Comparison of ENCODE assay signal across 8 cellular contexts in the genomic region with DNA sequence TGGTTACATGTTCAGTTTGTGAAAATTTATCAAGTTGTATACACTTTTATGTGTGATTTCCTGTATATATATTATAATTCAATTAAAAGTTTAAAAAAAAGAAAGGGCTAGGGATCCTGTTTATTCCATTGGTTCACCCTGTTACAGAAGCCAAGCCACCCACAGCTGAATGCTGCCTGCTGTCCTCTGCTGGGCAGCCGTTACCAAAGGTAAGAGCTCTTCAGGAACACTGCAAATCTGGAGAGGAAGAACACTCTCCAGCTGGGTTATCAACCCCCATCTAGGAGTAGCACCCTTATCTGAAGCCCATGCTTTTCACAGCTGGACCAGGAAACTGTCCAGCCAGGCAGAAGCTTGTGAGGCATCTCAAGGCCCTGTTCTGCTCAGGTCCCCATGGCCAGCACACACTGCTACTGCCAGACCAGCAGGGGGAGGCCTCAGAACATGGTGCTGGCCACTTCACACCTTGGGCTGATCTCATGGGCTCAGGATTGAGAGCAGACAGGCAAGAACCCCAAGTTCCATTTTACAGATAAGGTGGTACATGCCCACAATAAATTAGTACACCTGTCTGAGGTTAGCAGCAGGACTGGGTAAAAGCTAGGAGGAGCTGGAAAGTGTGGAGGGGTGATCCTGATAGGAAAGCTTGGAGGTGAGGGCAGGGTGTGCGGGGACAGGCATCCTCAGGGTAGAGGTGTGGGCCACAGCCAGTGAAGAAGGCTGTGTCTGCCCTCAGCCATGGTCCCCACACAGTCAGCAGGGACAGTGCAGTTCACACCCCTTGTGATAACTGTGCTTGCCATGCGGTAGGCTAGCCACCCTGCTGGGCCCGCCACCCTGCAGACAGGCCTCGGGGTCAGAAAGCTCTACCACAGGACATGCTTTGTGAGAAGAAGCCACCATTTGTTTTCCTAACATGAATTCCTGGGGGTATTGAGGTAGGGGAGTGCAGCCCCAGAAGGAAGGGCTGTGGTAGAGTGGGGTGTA. TPM values are rescaled to one million over a fixed set of nuclear protein-coding genes. Genes with fewer than 3 reads are reported as not detected.
A peak's percentile ranks its signal among the peaks of the same experiment; 100 is the strongest.
DNase-seq lines count a peak whose midpoint lies in the region; ATAC-seq lines count a peak whose summit lies in the region.

No MANE protein-coding gene starts in this region.

- peak; percentile 69 for ATAC-seq in activated naive CD8-positive, alpha-beta T cell treated with anti-CD3 and anti-CD28 coated beads, Interleukin-2, amount 50 U/mL, for 24 hours
- ATAC-seq in right cardiac atrium (peak; percentile 60 to 72), HG03095 (IDR thresholded peaks at IDR 0.05; ENCODE audit: unreplicated experiment) (no peak), GM19023 (IDR thresholded peaks at IDR 0.05; ENCODE audit: unreplicated experiment) (no peak)

- no peak overlapping the region for H3K4me3 Mint-ChIP-seq in activated naive CD8-positive, alpha-beta T cell treated with anti-CD3 and anti-CD28 coated beads, Interleukin-2, amount 50 U/mL, for 24 hours

- peak; percentile 43 for DNase-seq in CMK (ENCODE audit: low read depth)
- peak; percentile 68 for DNase-seq in HK-2 (ENCODE audit: unreplicated experiment)
- DNase-seq in SJCRH30, result peak; percentile 86 to 91
- peak; percentile 35 for DNase-seq in activated naive CD8-positive, alpha-beta T cell treated with anti-CD3 and anti-CD28 coated beads, Interleukin-2, amount 50 U/mL, for 24 hours
- peak; percentile 55 to 72 (median 72) for DNase-seq in right cardiac atrium
- peak; percentile 9 to 15 for DNase-seq in stimulated activated CD4-positive, alpha-beta T cell treated with anti-CD3 and anti-CD28 coated beads, Interleukin-1b, Interleukin-23, amount 100 ng/mL, for 4 hours (ENCODE audit: low read depth in 2 of 2)

- H3K4me1 Mint-ChIP-seq in activated naive CD8-positive, alpha-beta T cell treated with anti-CD3 and anti-CD28 coated beads, Interleukin-2, amount 50 U/mL, for 24 hours, result peaks cover 8% of the 10 kb centered on the region

- H3K9me3 ChIP-seq in SJCRH30 (replicated peaks) (no peaks in the 10 kb centered on the region), right cardiac atrium (ENCODE audit: control insufficient read depth, low read length) (no peaks in the 10 kb centered on the region)

- WGBS in right cardiac atrium, result 91% methylated on average over 5 of the region's 5 CpGs

- no peaks in the 10 kb centered on the region for H3K9me3 Mint-ChIP-seq in activated naive CD8-positive, alpha-beta T cell treated with anti-CD3 and anti-CD28 coated beads, Interleukin-2, amount 50 U/mL, for 24 hours

- no peaks in the 10 kb centered on the region for H3K27me3 ChIP-seq in SJCRH30
- H3K27me3 ChIP-seq in right cardiac atrium (ENCODE audit: control insufficient read depth, insufficient read depth), result no peaks in the 10 kb centered on the region

- intact Hi-C loops in right cardiac atrium (cut with DNase I), result loop anchor here in 3 of 4 donors (10.0 kb wide), 2 partner anchors 134 to 144 kb away; a partner anchor contains a TSS

- H3K27ac ChIP-seq in SJCRH30 (no peak overlapping the region), right cardiac atrium (ENCODE audit: low read length) (no peak overlapping the region)

- no peak overlapping the region for H3K27ac Mint-ChIP-seq in activated naive CD8-positive, alpha-beta T cell treated with anti-CD3 and anti-CD28 coated beads, Interleukin-2, amount 50 U/mL, for 24 hours

- peaks cover 10% of the 10 kb centered on the region for H3K4me1 ChIP-seq in SJCRH30
- H3K4me1 ChIP-seq in right cardiac atrium (ENCODE audit: control insufficient read depth, insufficient read depth, low read length), result peaks cover 6% of the 10 kb centered on the region

- H3K4me3 ChIP-seq in SJCRH30 (no peak overlapping the region), right cardiac atrium (ENCODE audit: low read length) (no peak overlapping the region)

- H3K36me3 Mint-ChIP-seq in activated naive CD8-positive, alpha-beta T cell treated with anti-CD3 and anti-CD28 coated beads, Interleukin-2, amount 50 U/mL, for 24 hours (ENCODE audit: low read depth), result peaks cover 2% of the 10 kb centered on the region

- no peaks in the 10 kb centered on the region for H3K27me3 Mint-ChIP-seq in activated naive CD8-positive, alpha-beta T cell treated with anti-CD3 and anti-CD28 coated beads, Interleukin-2, amount 50 U/mL, for 24 hours

- no peaks in the 10 kb centered on the region for H3K36me3 ChIP-seq in SJCRH30

RNA-seq across cellular contexts. Expression of a gene that starts 54.3 kb away (rescaled TPM):
- 65.3 and 74.1 TPM in 2 replicates for total RNA-seq in SJCRH30 (2014; rRNA removed; shearing (Covaris generic))
- 10 to 100 TPM; 28.7 to 41.6 (median 36.2) TPM for total RNA-seq in right cardiac atrium
- polyA plus RNA-seq in right cardiac atrium, result 45.7 TPM

Comparison
In these comparisons a context has a peak if more than half of its experiments do, and no peak if none do; other contexts are left out.
1. DNase-seq: peak in every context shown above with its lines; median percentile 88 in SJCRH30; 72 in right cardiac atrium; 68 in HK-2; 43 in CMK; 35 in activated naive CD8-positive, alpha-beta T cell treated with anti-CD3 and anti-CD28 coated beads, Interleukin-2, amount 50 U/mL, for 24 hours; 12 in stimulated activated CD4-positive, alpha-beta T cell treated with anti-CD3 and anti-CD28 coated beads, Interleukin-1b, Interleukin-23, amount 100 ng/mL, for 4 hours.
2. ATAC-seq: peak in activated naive CD8-positive, alpha-beta T cell treated with anti-CD3 and anti-CD28 coated beads, Interleukin-2, amount 50 U/mL, for 24 hours (single experiment) and right cardiac atrium (2 of 2); none in HG03095 (single experiment) and GM19023 (single experiment).